Comparison of ENCODE assay signal across 22 cellular contexts in genomic region chr3:42799376-42799775, GRCh38. TPM values are rescaled to one million over a fixed set of nuclear protein-coding genes. Genes with fewer than 3 reads are reported as not detected.
A peak's percentile ranks its signal among the peaks of the same experiment; 100 is the strongest.
DNase-seq lines count a peak whose midpoint lies in the region; ATAC-seq, FAIRE-seq and TF ChIP-seq lines count a peak whose summit lies in the region.
"Had no signal": no experiment of that assay in that cellular context is flagged by ENCODE, and none has a peak within 500 bp of the region (broad histone marks: within the 10 kb centered on the region; RNA-seq: fewer than 3 reads in every experiment).

No MANE protein-coding gene starts in this region.

- H2BK12ac ChIP-seq in H1 (ENCODE audit: low read depth, low read length), result no peak overlapping the region

- no peak overlapping the region for H4K5ac ChIP-seq in H1 (ENCODE audit: insufficient read length, low read depth, low read length)

- H2BK20ac ChIP-seq in H1 (ENCODE audit: low read length), result no peak overlapping the region

- H4K20me1 ChIP-seq in HepG2 (ENCODE audit: insufficient read depth, low read length), result 0 out of 2 replicates have a peak, but pooled peaks cover 3% of the 10 kb centered on the region
- no peaks in the 10 kb centered on the region for H4K20me1 ChIP-seq in H1 (replicated peaks in 1 of 2; ENCODE audit: control insufficient read depth in 1 of 2, insufficient read depth in 2 of 2, low read length in 2 of 2)

- H3K4ac ChIP-seq in H1 (replicated peaks; ENCODE audit: insufficient read length, low read depth, low read length), result no peak overlapping the region

- H3K9ac ChIP-seq in HepG2 (ENCODE audit: insufficient read depth, low read depth, low read length) (no peak overlapping the region), H1 (replicated peaks in 1 of 4; ENCODE audit: extremely low read depth in 1 of 4, low read depth in 3 of 4, low read length in 3 of 4) (0 out of 7 replicates have a peak overlapping the region, but pooled peaks of 1 of the 4 experiments have one; percentile 40)

- POLR2A ChIA-PET in HepG2 (lab: Yijun Ruan, JAX), result interaction anchor here (1.7 to 2.5 kb wide), 2 partner anchors 30 to 218 kb away, joined by 6 read pairs; partner anchors contain the start of gene SEC22C
- POLR2A ChIA-PET in H1 (lab: Charles Lee; ENCODE audit: partially characterized antibody), result no interaction called here

- ATAC-seq in HepG2 (no peak), right lobe of liver (no peak), HG03097 (IDR thresholded peaks at IDR 0.05; ENCODE audit: low FRiP score, unreplicated experiment) (no peak)

- H3K23me2 ChIP-seq in H1 (ENCODE audit: low read depth, low read length), result peaks cover 5% of the 10 kb centered on the region; the same call in 1 of the 2 replicates

- H3K79me1 ChIP-seq in H1 (ENCODE audit: low read depth, low read length), result no peaks in the 10 kb centered on the region; the same call in 1 of the 2 replicates

- TF ChIP-seq EP300 in HepG2 (IDR thresholded peaks at IDR 0.05; ENCODE audit: low read depth in 2 of 2, low read length in 2 of 2), result no peak
- TF ChIP-seq EP300 in HepG2 (CRISPR knock-in tag; IDR thresholded peaks at IDR 0.05; ENCODE audit: borderline replicate concordance), result no peak
- TF ChIP-seq EP300 in H1 (IDR thresholded peaks at IDR 0.05; ENCODE audit: borderline replicate concordance in 1 of 2, low read depth in 2 of 2, low read length in 2 of 2), result no peak
- no peak for TF ChIP-seq EP300 in stomach (IDR thresholded peaks at IDR 0.05)

- no TSS peak for BruUV-seq in HepG2 (replicated peaks; lab: Mats Ljungman, UMichigan)

- H2BK15ac ChIP-seq in H1 (ENCODE audit: low read length), result no peak overlapping the region

- peak overlapping the region; percentile 19; the same call in 1 of the 2 replicates for H3K18ac ChIP-seq in H1 (ENCODE audit: extremely low read depth, low read length)

- no peak overlapping the region for H2BK5ac ChIP-seq in H1 (ENCODE audit: low read depth, low read length)

- H3K79me2 ChIP-seq in HepG2 (ENCODE audit: insufficient read depth, low read length) (peaks cover 65% of the 10 kb centered on the region), H1 (ENCODE audit: control insufficient read depth in 1 of 2, insufficient read depth in 2 of 2, low read length in 2 of 2) (peaks cover 0 to 61% of the 10 kb centered on the region in 2 experiments; a peak in 3 of 4 replicates)

- H3K14ac ChIP-seq in H1 (ENCODE audit: insufficient read length), result no peak overlapping the region

- no peak for TF ChIP-seq POLR2A in HepG2 (IDR thresholded peaks at IDR 0.05; ENCODE audit: insufficient read depth in 1 of 2, low read depth in 2 of 2, low read length in 2 of 2)
- TF ChIP-seq POLR2A in right lobe of liver (IDR thresholded peaks at IDR 0.05), result no peak
- no peak for TF ChIP-seq POLR2A in H1 (IDR thresholded peaks at IDR 0.05; ENCODE audit: control extremely low read depth in 1 of 2, low read depth in 2 of 2, low read length in 2 of 2)
- no peak for TF ChIP-seq POLR2A in stomach (IDR thresholded peaks at IDR 0.05)

- CTCF ChIA-PET in HepG2 (lab: Yijun Ruan, JAX; ENCODE audit: low intra/inter-chr PET ratio, low total read pairs), result no interaction called here
- CTCF ChIA-PET in H1 (lab: Charles Lee; ENCODE audit: partially characterized antibody), result interaction anchor here (1.8 kb wide), 1 partner anchor 17 kb away, joined by 5 read pairs; no protein-coding TSS in a partner anchor

- no peak overlapping the region for H3K23ac ChIP-seq in H1 (ENCODE audit: insufficient read length)

- H2BK120ac ChIP-seq in H1 (replicated peaks; ENCODE audit: low read depth, low read length), result no peak overlapping the region

- DNase-seq in HepG2 (ENCODE audit: low spot score) (no peak), right lobe of liver (no peak), H1 (ENCODE audit: low read depth in 1 of 2, low spot score in 2 of 2) (no peak), myocyte (ENCODE audit: low read depth) (peak; percentile 63), stomach (no peak), posterior cingulate gyrus (no peak), foreskin fibroblast (no peak)
- DNase-seq: 8988T, Calu3, Karpas-422, MV-4-11, NCI-H1105 treated with DMSO at 0.1 percent for 48 hours, NCI-H146, NCI-H1930, NCI-H2107, NCI-H446 treated with DMSO at 0.1 percent for 48 hours, NCI-H526, RPMI8226, SHP77 had no signal

- no peak overlapping the region for H3K4me2 ChIP-seq in HepG2 (ENCODE audit: low read depth, low read length)
- peak overlapping the region; percentile 9 to 42; a peak in 3 of 4 replicates for H3K4me2 ChIP-seq in H1 (ENCODE audit: insufficient read depth in 1 of 2, low read depth in 2 of 2, low read length in 2 of 2)

- no peak overlapping the region for H3K56ac ChIP-seq in H1 (replicated peaks; ENCODE audit: insufficient read length, low read depth, low read length)

- H4K91ac ChIP-seq in H1 (replicated peaks; ENCODE audit: insufficient read length, low read length), result peak overlapping the region; percentile 73

- no peak overlapping the region for H3K27ac ChIP-seq in HepG2 (ENCODE audit: extremely low read length, insufficient read depth, low read length)
- H3K27ac ChIP-seq in right lobe of liver, result no peak overlapping the region
- H3K27ac ChIP-seq in H1 (ENCODE audit: low read depth, low read length), result no peak overlapping the region
- H3K27ac ChIP-seq in stomach, result peak overlapping the region in 4 of 5 donors; percentile 47 to 99 (median 70)

- no peak overlapping the region for H2AFZ ChIP-seq in HepG2 (ENCODE audit: low read length)
- H2AFZ ChIP-seq in H1 (ENCODE audit: low read length), result no peak overlapping the region

- WGBS in HepG2 (ENCODE audit: low lambda C conversion rate), result 86% methylated on average over 7 of the region's 7 CpGs
- 77% methylated on average over 6 of the region's 7 CpGs for WGBS in right lobe of liver (ENCODE audit: insufficient coverage, low coverage, low lambda C conversion rate, missing lambda C conversion rate)
- 79% methylated on average over 7 of the region's 7 CpGs; no CpG with 5 or more reads in 1 of the 2 experiments for whole genome bisulfite sequencing in H1 (ENCODE audit: extremely low coverage in 1 of 2, insufficient coverage in 1 of 2, insufficient read length in 1 of 2, insufficient replicate concordance in 2 of 2, low coverage in 1 of 2, low lambda C conversion rate in 2 of 2, missing lambda C conversion rate in 1 of 2), 2 experiments
- 74 to 81% (median 77%) methylated on average over 7 of the region's 7 CpGs for WGBS in stomach, 5 donors

- H3K9me3 ChIP-seq in HepG2 (ENCODE audit: low read length), result peaks cover 3% of the 10 kb centered on the region; the same call in 1 of the 2 replicates
- no peaks in the 10 kb centered on the region for H3K9me3 ChIP-seq in right lobe of liver
- no peaks in the 10 kb centered on the region for H3K9me3 ChIP-seq in H1 (ENCODE audit: insufficient read depth in 2 of 2, low read depth in 1 of 2, low read length in 1 of 2)
- no peaks in the 10 kb centered on the region for H3K9me3 ChIP-seq in stomach

- TF ChIP-seq CTCF in HepG2 (CRISPR knock-in tag; IDR thresholded peaks at IDR 0.05) (no peak), right lobe of liver (IDR thresholded peaks at IDR 0.05) (no peak), H1 (IDR thresholded peaks at IDR 0.05; ENCODE audit: control extremely low read depth in 1 of 3, insufficient read depth in 1 of 3, low read depth in 1 of 3, low read length in 3 of 3) (no peak), stomach (IDR thresholded peaks at IDR 0.05) (no peak), foreskin fibroblast (IDR thresholded peaks at IDR 0.05; ENCODE audit: low read depth, low read length) (no peak)

- H3K27me3 ChIP-seq in HepG2 (ENCODE audit: control insufficient read depth in 1 of 2, insufficient read depth in 2 of 2, low read length in 2 of 2) (no peaks in the 10 kb centered on the region; a peak in 1 of 5 replicates), right lobe of liver (no peaks in the 10 kb centered on the region), H1 (replicated peaks in 1 of 4; ENCODE audit: control insufficient read depth in 3 of 4, extremely low read depth in 1 of 4, insufficient read depth in 3 of 4, low read length in 3 of 4) (no peaks in the 10 kb centered on the region), stomach (no peaks in the 10 kb centered on the region)

- in situ Hi-C loops in HepG2 (cut with HindIII; ENCODE audit: extremely low pct_ligation_motif_present, low pct_unique_long_range_greater_than_20kb), result no loop called here

- peaks cover 0 to 10% of the 10 kb centered on the region in 2 experiments; a peak in 1 of 5 replicates for H3K36me3 ChIP-seq in HepG2 (replicated peaks in 1 of 2; ENCODE audit: control insufficient read depth in 1 of 2, insufficient read depth in 2 of 2, low read length in 2 of 2)
- H3K36me3 ChIP-seq in right lobe of liver, result no peaks in the 10 kb centered on the region
- peaks cover 0 to 2% (median 0%) of the 10 kb centered on the region in 4 experiments; a peak in 1 of 8 replicates for H3K36me3 ChIP-seq in H1 (ENCODE audit: control insufficient read depth in 2 of 4, insufficient read depth in 4 of 4, low read length in 3 of 4)
- H3K36me3 ChIP-seq in stomach, result no peaks in the 10 kb centered on the region

- intact Hi-C loops in HepG2 (cut with micrococcal nuclease; ENCODE audit: unreplicated experiment) (no loop called here), right lobe of liver (cut with DNase I) (no loop called here), stomach (cut with DNase I; ENCODE audit: low total_unique reads) (no loop called here), posterior cingulate gyrus (cut with DNase I) (no loop called here)

- peaks cover 40% of the 10 kb centered on the region for H3K4me1 ChIP-seq in HepG2 (ENCODE audit: insufficient read depth, low read length)
- peaks cover 0 to 35% (median 3%) of the 10 kb centered on the region in 4 donors for H3K4me1 ChIP-seq in right lobe of liver
- peaks cover 0 to 14% (median 3%) of the 10 kb centered on the region in 4 experiments; a peak in 4 of 7 replicates for H3K4me1 ChIP-seq in H1 (replicated peaks in 1 of 4; ENCODE audit: control insufficient read depth in 3 of 4, insufficient read depth in 4 of 4, low read length in 3 of 4)
- peaks cover 25 to 63% (median 43%) of the 10 kb centered on the region in 4 donors for H3K4me1 ChIP-seq in stomach

- no peak overlapping the region; the same call in 1 of the 2 replicates for H2AK5ac ChIP-seq in H1 (ENCODE audit: low read depth, low read length)

- H4K8ac ChIP-seq in H1 (ENCODE audit: extremely low read depth, insufficient read depth, low read length), result no peak overlapping the region; the same call in 1 of the 2 replicates

- FAIRE-seq in HepG2 (lab: Jason Lieb, UNC) (no peak), H1 (lab: Jason Lieb, UNC) (no peak)
- FAIRE-seq: GM19239, H54 had no signal

- TF ChIP-seq RAD21 in HepG2 (CRISPR knock-in tag; IDR thresholded peaks at IDR 0.05), result no peak
- TF ChIP-seq RAD21 in H1 (IDR thresholded peaks at IDR 0.05 in 1 of 2, conservative IDR thresholded peaks at IDR 0.05 in 1 of 2; ENCODE audit: low read depth in 2 of 2, low read length in 2 of 2), result no peak

- H3K4me3 ChIP-seq in HepG2 (replicated peaks in 1 of 3; ENCODE audit: insufficient read depth in 1 of 3, low read depth in 2 of 3, low read length in 3 of 3), result no peak overlapping the region
- no peak overlapping the region for H3K4me3 ChIP-seq in right lobe of liver
- H3K4me3 ChIP-seq in H1 (ENCODE audit: extremely low read depth in 1 of 4, insufficient read depth in 2 of 4, low read depth in 3 of 4, low read length in 4 of 4), result peak overlapping the region in 1 of 4 experiments; percentile 10; a peak in 1 of 8 replicates
- no peak overlapping the region for H3K4me3 ChIP-seq in stomach
- H3K4me3 ChIP-seq in foreskin fibroblast (ENCODE audit: low read depth in 1 of 2, low read length in 2 of 2), result no peak overlapping the region

RNA-seq across cellular contexts. Expression of gene HIGD1A, which starts 4.9 kb away (rescaled TPM):
- total RNA-seq in HepG2 (2016; rRNA removed; fragmentation: Illumina TruSeq; extraction: Trizol), result 253 and 379 TPM in 2 replicates
- total RNA-seq in HepG2 (2016; cell fraction: cytosol; rRNA removed; fragmentation: Illumina TruSeq; extraction: Trizol; ENCODE audit: low read depth), result 47.7 and 48.6 TPM in 2 replicates
- 250 and 416 TPM in 2 replicates for total RNA-seq in HepG2 (2016; cell fraction: insoluble cytoplasmic fraction; rRNA removed; fragmentation: Illumina TruSeq; extraction: Trizol)
- total RNA-seq in HepG2 (2016; cell fraction: membrane; rRNA removed; fragmentation: Illumina TruSeq; extraction: Trizol), result 136 and 157 TPM in 2 replicates
- total RNA-seq in HepG2 (2016; cell fraction: nucleus; rRNA removed; fragmentation: Illumina TruSeq; extraction: Trizol), result 98.8 and 101 TPM in 2 replicates
- polyA plus RNA-seq in HepG2 (2011; rRNA removed), result 175 and 222 TPM in 2 replicates
- 84.7 and 175 TPM in 2 replicates for polyA plus RNA-seq in HepG2 (2011; cell fraction: cytosol; rRNA removed)
- polyA plus RNA-seq in HepG2 (2011; cell fraction: nucleus; rRNA removed), result 20.5 and 47.2 TPM in 2 replicates
- polyA plus RNA-seq in HepG2 (2012), result 196 and 210 TPM in 2 replicates
- 58.2 and 60.2 TPM in 2 replicates for polyA plus RNA-seq in HepG2 (2016; cell fraction: cytosol; fragmentation: Illumina TruSeq; extraction: Trizol; ENCODE audit: low read depth)
- polyA plus RNA-seq in HepG2 (2016; cell fraction: insoluble cytoplasmic fraction; fragmentation: Illumina TruSeq; extraction: Trizol; ENCODE audit: low read depth), result 380 and 413 TPM in 2 replicates
- 121 and 132 TPM in 2 replicates for polyA plus RNA-seq in HepG2 (2016; cell fraction: membrane; fragmentation: Illumina TruSeq; extraction: Trizol; ENCODE audit: low read depth)
- 141 TPM in 2 replicates for polyA plus RNA-seq in HepG2 (2016; cell fraction: nucleus; fragmentation: Illumina TruSeq; extraction: Trizol; ENCODE audit: insufficient read depth, low read depth)
- polyA minus RNA-seq in HepG2 (2011; rRNA and poly(A)+ RNA removed; ENCODE audit: low replicate concordance), result 17.0 and 26.1 TPM in 2 replicates
- polyA minus RNA-seq in HepG2 (2011; cell fraction: cytosol; rRNA and poly(A)+ RNA removed), result 99.1 and 123 TPM in 2 replicates
- polyA minus RNA-seq in HepG2 (2011; cell fraction: nucleus; rRNA and poly(A)+ RNA removed), result 38.9 and 61.0 TPM in 2 replicates
- 100 to 1,000 TPM; 104 to 348 (median 175) TPM for total RNA-seq in right lobe of liver
- 94.7 and 95.4 TPM in 2 replicates for total RNA-seq in H1 (2021; fragmentation: NEBNext Ultra II Directional; extraction: Animal tissue kit (Norgen Biotek cat#: 25700))
- 33.5 and 67.3 TPM in 2 replicates for polyA plus RNA-seq in H1 (2011; rRNA removed)
- polyA plus RNA-seq in H1 (2011; cell fraction: cytosol; rRNA removed), result 106 TPM
- 7.9 TPM for polyA plus RNA-seq in H1 (2011; cell fraction: nucleus; rRNA removed)
- 60.1 to 100 TPM (median 79.3 TPM) in 4 replicates for polyA plus RNA-seq in H1 (2012, experiment 1 of 2)
- 55.6 TPM for polyA plus RNA-seq in H1 (2012, experiment 2 of 2)
- polyA plus RNA-seq in H1 (2013, experiment 1 of 2), result 97.9 TPM
- polyA plus RNA-seq in H1 (2013, experiment 2 of 2), result 106 TPM
- polyA minus RNA-seq in H1 (2011; rRNA and poly(A)+ RNA removed), result 22.6 and 37.3 TPM in 2 replicates
- 27.4 TPM for polyA minus RNA-seq in H1 (2011; cell fraction: cytosol; rRNA and poly(A)+ RNA removed)
- 17.6 TPM for polyA minus RNA-seq in H1 (2011; cell fraction: nucleus; rRNA and poly(A)+ RNA removed)
- 192 and 193 TPM in 2 replicates for total RNA-seq in myocyte
- 106 TPM for polyA plus RNA-seq in myocyte (2012)
- total RNA-seq in stomach, result 100 to 1,000 TPM in 2 of 5 donors, 10 to 100 TPM in 3; 62.0 to 313 (median 98.8) TPM
- 100 to 1,000 TPM; 202 to 413 (median 311) TPM for polyA plus RNA-seq in stomach

RNA-seq across cellular contexts. Expression of gene ACKR2, which starts 9.9 kb away (rescaled TPM):
- 1.1 TPM in 2 replicates for total RNA-seq in HepG2 (2016; rRNA removed; fragmentation: Illumina TruSeq; extraction: Trizol)
- 0.62 and 2.0 TPM in 2 replicates for total RNA-seq in HepG2 (2016; cell fraction: cytosol; rRNA removed; fragmentation: Illumina TruSeq; extraction: Trizol; ENCODE audit: low read depth)
- 0.64 and 0.71 TPM in 2 replicates for total RNA-seq in HepG2 (2016; cell fraction: insoluble cytoplasmic fraction; rRNA removed; fragmentation: Illumina TruSeq; extraction: Trizol)
- total RNA-seq in HepG2 (2016; cell fraction: membrane; rRNA removed; fragmentation: Illumina TruSeq; extraction: Trizol), result 1.1 and 1.2 TPM in 2 replicates
- 1.1 and 2.7 TPM in 2 replicates for total RNA-seq in HepG2 (2016; cell fraction: nucleus; rRNA removed; fragmentation: Illumina TruSeq; extraction: Trizol)
- polyA plus RNA-seq in HepG2 (2011; rRNA removed), result 1.9 and 2.6 TPM in 2 replicates
- polyA plus RNA-seq in HepG2 (2011; cell fraction: cytosol; rRNA removed), result 0.87 and 1.3 TPM in 2 replicates
- polyA plus RNA-seq in HepG2 (2011; cell fraction: nucleus; rRNA removed), result 1.9 and 2.1 TPM in 2 replicates
- 1.4 and 1.8 TPM in 2 replicates for polyA plus RNA-seq in HepG2 (2012)
- 0.19 and 0.42 TPM in 2 replicates for polyA plus RNA-seq in HepG2 (2016; cell fraction: cytosol; fragmentation: Illumina TruSeq; extraction: Trizol; ENCODE audit: low read depth)
- polyA plus RNA-seq in HepG2 (2016; cell fraction: insoluble cytoplasmic fraction; fragmentation: Illumina TruSeq; extraction: Trizol; ENCODE audit: low read depth), result 0.44 and 0.74 TPM in 2 replicates
- 0.29 and 0.34 TPM in 2 replicates for polyA plus RNA-seq in HepG2 (2016; cell fraction: membrane; fragmentation: Illumina TruSeq; extraction: Trizol; ENCODE audit: low read depth)
- 0.83 and 1.5 TPM in 2 replicates for polyA plus RNA-seq in HepG2 (2016; cell fraction: nucleus; fragmentation: Illumina TruSeq; extraction: Trizol; ENCODE audit: insufficient read depth, low read depth)
- polyA minus RNA-seq in HepG2 (2011; rRNA and poly(A)+ RNA removed; ENCODE audit: low replicate concordance), result 0.05 and 6.0 TPM in 2 replicates
- polyA minus RNA-seq in HepG2 (2011; cell fraction: cytosol; rRNA and poly(A)+ RNA removed), result 3.0 and 3.5 TPM in 2 replicates
- 3.5 and 6.0 TPM in 2 replicates for polyA minus RNA-seq in HepG2 (2011; cell fraction: nucleus; rRNA and poly(A)+ RNA removed)
- 10 to 100 TPM; 17.0 to 36.1 (median 23.0) TPM for total RNA-seq in right lobe of liver
- total RNA-seq in H1 (2021; fragmentation: NEBNext Ultra II Directional; extraction: Animal tissue kit (Norgen Biotek cat#: 25700)), result 0.09 and 0.17 TPM in 2 replicates
- 0.09 and 0.12 TPM in 2 replicates for polyA plus RNA-seq in H1 (2011; rRNA removed)
- polyA plus RNA-seq in H1 (2011; cell fraction: cytosol; rRNA removed), result not detected
- polyA plus RNA-seq in H1 (2011; cell fraction: nucleus; rRNA removed), result 0.11 TPM
- polyA plus RNA-seq in H1 (2012, experiment 1 of 2), result 0.09 to 0.26 TPM (median 0.15 TPM) in 4 replicates
- polyA plus RNA-seq in H1 (2012, experiment 2 of 2), result not detected
- 0.22 TPM for polyA plus RNA-seq in H1 (2013, experiment 1 of 2)
- 0.09 TPM for polyA plus RNA-seq in H1 (2013, experiment 2 of 2)
- 0.28 and 0.80 TPM in 2 replicates for polyA minus RNA-seq in H1 (2011; rRNA and poly(A)+ RNA removed)
- polyA minus RNA-seq in H1 (2011; cell fraction: cytosol; rRNA and poly(A)+ RNA removed), result not detected
- polyA minus RNA-seq in H1 (2011; cell fraction: nucleus; rRNA and poly(A)+ RNA removed), result 1.4 TPM
- 0.11 TPM in 1 of 2 replicates, not detected in the other for total RNA-seq in myocyte
- polyA plus RNA-seq in myocyte (2012), result 3.5 TPM
- 1 to 10 TPM in 1 of 5 donors, under 1 TPM in 1, not detected in 3; 0.72 to 2.4 TPM for total RNA-seq in stomach
- polyA plus RNA-seq in stomach, result under 1 TPM; 0.15 to 0.50 (median 0.30) TPM

RNA-seq across cellular contexts. Expression of gene CCDC13, which starts 26.3 kb away (rescaled TPM):
- 0.22 TPM in 1 of 2 replicates, not detected in the other for total RNA-seq in HepG2 (2016; rRNA removed; fragmentation: Illumina TruSeq; extraction: Trizol)
- total RNA-seq in HepG2 (2016; cell fraction: cytosol; rRNA removed; fragmentation: Illumina TruSeq; extraction: Trizol; ENCODE audit: low read depth), result not detected in 2 replicates
- total RNA-seq in HepG2 (2016; cell fraction: insoluble cytoplasmic fraction; rRNA removed; fragmentation: Illumina TruSeq; extraction: Trizol), result 0.19 TPM in 1 of 2 replicates, not detected in the other
- total RNA-seq in HepG2 (2016; cell fraction: membrane; rRNA removed; fragmentation: Illumina TruSeq; extraction: Trizol), result 0.31 and 0.34 TPM in 2 replicates
- total RNA-seq in HepG2 (2016; cell fraction: nucleus; rRNA removed; fragmentation: Illumina TruSeq; extraction: Trizol), result not detected in 2 replicates
- polyA plus RNA-seq in HepG2 (2011; rRNA removed), result 0.51 and 0.68 TPM in 2 replicates
- 0.09 and 0.26 TPM in 2 replicates for polyA plus RNA-seq in HepG2 (2011; cell fraction: cytosol; rRNA removed)
- 1.6 and 2.5 TPM in 2 replicates for polyA plus RNA-seq in HepG2 (2011; cell fraction: nucleus; rRNA removed)
- 0.43 and 0.89 TPM in 2 replicates for polyA plus RNA-seq in HepG2 (2012)
- 0.42 TPM in 1 of 2 replicates, not detected in the other for polyA plus RNA-seq in HepG2 (2016; cell fraction: cytosol; fragmentation: Illumina TruSeq; extraction: Trizol; ENCODE audit: low read depth)
- polyA plus RNA-seq in HepG2 (2016; cell fraction: insoluble cytoplasmic fraction; fragmentation: Illumina TruSeq; extraction: Trizol; ENCODE audit: low read depth), result 0.41 TPM in 1 of 2 replicates, not detected in the other
- 0.27 and 0.39 TPM in 2 replicates for polyA plus RNA-seq in HepG2 (2016; cell fraction: membrane; fragmentation: Illumina TruSeq; extraction: Trizol; ENCODE audit: low read depth)
- not detected in 2 replicates for polyA plus RNA-seq in HepG2 (2016; cell fraction: nucleus; fragmentation: Illumina TruSeq; extraction: Trizol; ENCODE audit: insufficient read depth, low read depth)
- polyA minus RNA-seq in HepG2 (2011; rRNA and poly(A)+ RNA removed; ENCODE audit: low replicate concordance), result 0.30 TPM in 1 of 2 replicates, not detected in the other
- not detected in 2 replicates for polyA minus RNA-seq in HepG2 (2011; cell fraction: cytosol; rRNA and poly(A)+ RNA removed)
- 1.4 and 2.0 TPM in 2 replicates for polyA minus RNA-seq in HepG2 (2011; cell fraction: nucleus; rRNA and poly(A)+ RNA removed)
- total RNA-seq in right lobe of liver, result 1 to 10 TPM; 1.2 to 2.5 (median 1.6) TPM
- total RNA-seq in H1 (2021; fragmentation: NEBNext Ultra II Directional; extraction: Animal tissue kit (Norgen Biotek cat#: 25700)), result not detected in 2 replicates
- polyA plus RNA-seq in H1 (2011; rRNA removed), result 0.06 and 0.09 TPM in 2 replicates
- 0.47 TPM for polyA plus RNA-seq in H1 (2011; cell fraction: cytosol; rRNA removed)
- polyA plus RNA-seq in H1 (2011; cell fraction: nucleus; rRNA removed), result 0.63 TPM
- polyA plus RNA-seq in H1 (2012, experiment 1 of 2), result 0.17 to 0.50 TPM in 2 of 4 replicates, not detected in the others
- polyA plus RNA-seq in H1 (2012, experiment 2 of 2), result not detected
- polyA plus RNA-seq in H1 (2013, experiment 1 of 2), result 0.34 TPM
- 0.40 TPM for polyA plus RNA-seq in H1 (2013, experiment 2 of 2)
- polyA minus RNA-seq in H1 (2011; rRNA and poly(A)+ RNA removed), result 0.19 TPM in 1 of 2 replicates, not detected in the other
- not detected for polyA minus RNA-seq in H1 (2011; cell fraction: cytosol; rRNA and poly(A)+ RNA removed)
- polyA minus RNA-seq in H1 (2011; cell fraction: nucleus; rRNA and poly(A)+ RNA removed), result not detected
- total RNA-seq in myocyte, result 1.0 and 1.2 TPM in 2 replicates
- polyA plus RNA-seq in myocyte (2012), result 0.62 TPM
- total RNA-seq in stomach, result 10 to 100 TPM in 2 of 5 donors, 1 to 10 TPM in 1, under 1 TPM in 1, not detected in 1; 0.58 to 31.7 (median 10.0) TPM
- polyA plus RNA-seq in stomach, result 1 to 10 TPM in 1 of 3 donors, under 1 TPM in 2; 0.44 to 2.9 (median 0.53) TPM

Comparison
In these comparisons a context has a peak if more than half of its experiments do, and no peak if none do; other contexts are left out.
1. RNA of gene ACKR2, which starts 9.9 kb away (total RNA-seq): 17.0 to 36.1 TPM in right lobe of liver; 0.62 to 2.7 TPM in HepG2, 0.11 TPM in myocyte, 0.09 to 0.17 TPM in H1 and 0.72 to 2.4 TPM in stomach; every median in the first group is over 4 times any median in the second.
2. H3K27ac ChIP-seq: peak in stomach (4 of 5); none in HepG2 (single experiment), right lobe of liver (0 of 3) and H1 (single experiment).